8 cellular contexts compared by ENCODE assay signal in the genomic region with DNA sequence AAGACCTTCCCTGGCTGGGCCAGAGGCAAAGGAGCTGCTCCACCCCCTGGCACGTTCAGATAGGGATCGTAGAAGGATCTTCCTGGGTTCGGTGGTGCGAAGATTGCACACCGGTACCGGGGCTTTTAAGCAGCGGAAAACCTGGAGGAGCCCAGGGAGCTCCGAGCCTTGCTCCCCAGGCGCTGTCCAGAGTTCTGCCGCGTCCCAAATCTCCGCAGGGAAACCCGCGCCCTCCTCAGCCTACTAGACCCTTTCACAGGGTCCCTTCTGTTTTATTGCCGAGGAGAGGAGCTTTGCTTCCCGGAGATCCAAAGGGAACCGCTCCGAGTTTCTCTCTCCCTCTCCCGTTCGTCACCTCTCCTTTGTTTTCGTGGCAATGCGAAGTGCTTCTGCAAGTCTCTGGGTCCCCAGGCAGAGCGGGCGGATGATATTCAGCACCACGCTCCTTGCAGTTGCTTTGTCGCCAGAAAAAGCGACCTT. TPM values are rescaled to one million over a fixed set of nuclear protein-coding genes. Genes with fewer than 3 reads are reported as not detected.
DNase-seq lines count a peak whose midpoint lies in the region; TF ChIP-seq lines count a peak whose summit lies in the region.

No MANE protein-coding gene starts in this region.

- H3K4me2 ChIP-seq in PC-9 = no peak overlapping the region

- H3F3A ChIP-seq in PC-9 (ENCODE audit: insufficient read depth, low read depth) = no peaks in the 10 kb centered on the region

- CTCF ChIA-PET in PC-9 (lab: Charles Lee) = interaction anchor here (0.7 kb wide), 1 partner anchor 30 kb away, joined by 3 read pairs; no protein-coding TSS in a partner anchor

- TF ChIP-seq CTCF in endothelial cell (IDR thresholded peaks at IDR 0.05; ENCODE audit: unreplicated experiment) (no peak), neural crest cell (conservative IDR thresholded peaks at IDR 0.05) (no peak), PC-9 (conservative IDR thresholded peaks at IDR 0.05) (no peak)

- no peaks in the 10 kb centered on the region for H3K4me1 ChIP-seq in PC-9 (replicated peaks; ENCODE audit: insufficient read depth)

- POLR2A ChIA-PET in PC-9 (lab: Charles Lee; ENCODE audit: unreplicated experiment) = interaction anchor here (0.6 kb wide), 1 partner anchor 735 kb away, joined by 4 read pairs; no protein-coding TSS in a partner anchor

- no peaks in the 10 kb centered on the region for H3K27me3 ChIP-seq in PC-9 (ENCODE audit: insufficient read depth, low read depth)

- H4K20me1 ChIP-seq in PC-9 (ENCODE audit: insufficient read depth) = no peaks in the 10 kb centered on the region

- H3K9me3 Mint-ChIP-seq in endothelial cell (ENCODE audit: unreplicated experiment) (no peaks in the 10 kb centered on the region), neural crest cell (no peaks in the 10 kb centered on the region)

- H3K4me3 ChIP-seq in PC-9 = no peak overlapping the region

- H3K27me3 Mint-ChIP-seq in endothelial cell (ENCODE audit: unreplicated experiment) = peaks cover 2% of the 10 kb centered on the region
- peaks cover 51% of the 10 kb centered on the region for H3K27me3 Mint-ChIP-seq in neural crest cell (ENCODE audit: low read depth)

- no peaks in the 10 kb centered on the region for H3K9me2 ChIP-seq in PC-9 (ENCODE audit: insufficient read depth)

- H3K4me3 Mint-ChIP-seq in endothelial cell (ENCODE audit: unreplicated experiment) (peak overlapping the region; percentile 85), neural crest cell (peak overlapping the region; percentile 89)

- no TSS peak for BruUV-seq in PC-9 (replicated peaks; lab: Mats Ljungman, UMichigan)

- DNase-seq in COR-L47 (lab: John Stamatoyannopoulos, UW) (peak; percentile 26), NCI-H146 treated with DMSO at 0.1 percent for 48 hours (lab: John Stamatoyannopoulos, UW; ENCODE audit: unreplicated experiment) (peak; percentile 1), endothelial cell (ENCODE audit: low spot score) (peak; percentile 65), neural crest cell (ENCODE audit: low read depth, low spot score) (peak; percentile 37), GF-D8 (lab: John Stamatoyannopoulos, UW) (no peak), PC-9 (no peak), SW480 (ENCODE audit: low spot score) (no peak)
- DNase-seq in stimulated activated CD4-positive, alpha-beta T cell treated with anti-CD3 and anti-CD28 coated beads, Interleukin-4, amount 100 ng/mL, for 24 hours = no peak

- no peaks in the 10 kb centered on the region for H3K9me3 ChIP-seq in PC-9 (ENCODE audit: insufficient read depth, low read depth)

- intact Hi-C loops in PC-9 (cut with micrococcal nuclease; ENCODE audit: unreplicated experiment) = no loop called here

- no peak overlapping the region for H3K27ac ChIP-seq in PC-9

- H3K27ac Mint-ChIP-seq in endothelial cell (ENCODE audit: unreplicated experiment) (peak overlapping the region; percentile 24), neural crest cell (ENCODE audit: unreplicated experiment) (peak overlapping the region; percentile 94)

- H3K36me3 Mint-ChIP-seq in endothelial cell (ENCODE audit: low read depth, unreplicated experiment) (no peaks in the 10 kb centered on the region), neural crest cell (ENCODE audit: low read depth) (no peaks in the 10 kb centered on the region)

- H3K79me2 ChIP-seq in PC-9 (ENCODE audit: low read depth) = no peaks in the 10 kb centered on the region

- no peak overlapping the region for H2AFZ ChIP-seq in PC-9

- H3K36me3 ChIP-seq in PC-9 (ENCODE audit: low read depth) = no peaks in the 10 kb centered on the region

- H3K4me1 Mint-ChIP-seq in endothelial cell (ENCODE audit: unreplicated experiment) = peaks cover 13% of the 10 kb centered on the region
- peaks cover 21% of the 10 kb centered on the region for H3K4me1 Mint-ChIP-seq in neural crest cell

RNA-seq across cellular contexts. Expression of gene TMEM196, which starts 0.5 kb away (rescaled TPM):
- total RNA-seq in endothelial cell (ENCODE audit: unreplicated experiment) (not detected), neural crest cell (0.55 and 0.65 TPM in 2 replicates), PC-9 (2021) (not detected in 2 replicates)

Comparison
In these comparisons a context has a peak if more than half of its experiments do, and no peak if none do; other contexts are left out.
1. DNase-seq: peak in COR-L47 (single experiment), NCI-H146 treated with DMSO at 0.1 percent for 48 hours (single experiment), endothelial cell (single experiment) and neural crest cell (single experiment); none in GF-D8 (single experiment), PC-9 (0 of 2), SW480 (single experiment) and stimulated activated CD4-positive, alpha-beta T cell treated with anti-CD3 and anti-CD28 coated beads, Interleukin-4, amount 100 ng/mL, for 24 hours (single experiment).